Comparison of ENCODE assay signal across 25 cellular contexts in the genomic region with DNA sequence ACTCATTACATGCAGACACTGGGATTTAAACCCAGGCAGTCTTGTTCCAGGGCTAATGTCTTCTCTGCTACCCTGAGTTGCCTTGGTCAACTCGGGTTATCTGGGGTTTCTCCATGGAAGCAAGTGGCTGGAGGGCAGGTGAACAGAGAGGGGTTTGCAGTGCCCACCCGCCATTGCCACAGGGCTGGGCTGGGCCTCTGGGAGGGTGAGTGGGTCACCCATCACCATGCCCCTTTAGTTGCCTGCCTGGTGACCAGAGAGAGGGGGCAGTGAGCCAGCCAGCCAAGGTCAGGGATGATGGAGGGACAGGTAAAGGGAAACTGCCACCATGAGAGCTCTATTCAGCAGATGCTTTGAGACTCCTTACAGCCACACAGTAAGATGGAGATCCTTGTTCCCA. TPM values are rescaled to one million over a fixed set of nuclear protein-coding genes. Genes with fewer than 3 reads are reported as not detected.
"Had no signal": no experiment of that assay in that cellular context is flagged by ENCODE, and none has a peak within 500 bp of the region (broad histone marks: within the 10 kb centered on the region; RNA-seq: fewer than 3 reads in every experiment).

No MANE protein-coding gene starts in this region.

- H3K27ac ChIP-seq: stomach, suprapubic skin, testis, thoracic aorta, thyroid gland, tibial artery, tibial nerve, transverse colon, upper lobe of left lung, upper lobe of right lung, uterus, vagina had no signal

- H3K36me3 ChIP-seq: stomach, suprapubic skin, thoracic aorta, thyroid gland, tibial artery, tibial nerve, transverse colon, upper lobe of left lung, upper lobe of right lung, uterus, vagina had no signal

- H3K4me3 ChIP-seq: stomach, suprapubic skin, testis, thoracic aorta, thyroid gland, tibial artery, tibial nerve, transverse colon, upper lobe of left lung, upper lobe of right lung, uterus, vagina had no signal

- H3K4me1 ChIP-seq: stomach, thyroid gland, tibial artery, transverse colon, upper lobe of left lung, upper lobe of right lung, uterus, vagina had no signal

- H3K9me3 ChIP-seq: suprapubic skin, testis, thoracic aorta, thyroid gland, tibial artery, transverse colon, upper lobe of right lung, uterus, vagina had no signal

- ATAC-seq: stimulated activated effector memory CD8-positive, alpha-beta T cell treated with anti-CD3 and anti-CD28 coated beads, Interleukin-12 subunit alpha, Interleukin-12 subunit beta, amount 100 ng/mL, for 72 hours; stimulated activated memory B cell treated with anti-CD40 and anti-IgM and Interleukin-4, amounts not matched to agents 10 μg/mL and 1 μg/mL and 100 μg/mL, for 72 hours; stimulated activated naive B cell treated with anti-CD40 and anti-IgM and Interleukin-4, amounts not matched to agents 10 μg/mL and 1 μg/mL and 100 μg/mL, for 72 hours; stimulated activated naive CD8-positive, alpha-beta T cell treated with anti-CD3 and anti-CD28 coated beads, Interleukin-15, amount 100 ng/mL, for 72 hours; stimulated activated naive CD8-positive, alpha-beta T cell treated with anti-CD3 and anti-CD28 coated beads, Interleukin-15, Interleukin-2, amounts not matched to agents 100 U/mL and 50 U/mL, for 24 hours; upper lobe of right lung had no signal

- DNase-seq: stimulated activated CD4-positive, alpha-beta T cell treated with anti-CD3 and anti-CD28 coated beads, Interleukin-2, amount 100 ng/mL, for 48 hours; stimulated activated CD4-positive, alpha-beta T cell treated with anti-CD3 and anti-CD28 coated beads, Interleukin-4, amount 100 ng/mL, for 1 hour; stimulated activated CD4-positive, alpha-beta T cell treated with anti-CD3 and anti-CD28 coated beads, Interleukin-4, amount 100 ng/mL, for 24 hours; stimulated activated CD4-positive, alpha-beta T cell treated with anti-CD3 and anti-CD28 coated beads, Interleukin-4, amount 100 ng/mL, for 4 hours; stimulated activated CD8-positive, alpha-beta memory T cell treated with anti-CD3 and anti-CD28 coated beads, Interleukin-4, amount 100 ng/mL, for 48 hours; stimulated activated naive B cell treated with anti-CD40 and anti-IgM and Interleukin-4, amounts not matched to agents 10 μg/mL and 1 μg/mL and 100 μg/mL, for 72 hours; stimulated activated naive CD4-positive, alpha-beta T cell; stimulated activated naive CD4-positive, alpha-beta T cell treated with Interleukin-2 at 50 U/mL for 16 hours; stimulated activated naive CD8-positive, alpha-beta T cell treated with anti-CD3 and anti-CD28 coated beads, Interleukin-15, amount 100 ng/mL, for 72 hours; stimulated activated naive CD8-positive, alpha-beta T cell treated with anti-CD3 and anti-CD28 coated beads, Interleukin-15, Interleukin-2, amounts not matched to agents 100 U/mL and 50 U/mL, for 24 hours; stomach; substantia nigra; thyroid gland; tibial artery; transverse colon; upper lobe of left lung; upper lobe of right lung; uterus had no signal

- H3K27me3 ChIP-seq: testis, thyroid gland, tibial nerve, upper lobe of left lung, upper lobe of right lung, uterus, vagina had no signal

RNA-seq across cellular contexts. Expression of a gene that starts 53.2 kb away (rescaled TPM):
- total RNA-seq: upper lobe of right lung had no signal
